ENCODE assay signal across 21 cellular contexts in genomic region chr13:35732565-35732964, GRCh38.
"Had no signal": no experiment of that assay in that cellular context is flagged by ENCODE, and none has a peak within 500 bp of the region (broad histone marks: within the 10 kb centered on the region; RNA-seq: fewer than 3 reads in every experiment).

No MANE protein-coding gene starts in this region.

- ATAC-seq: esophagus mucosa; foreskin keratinocyte; natural killer cell; stimulated activated naive B cell treated with anti-CD40 and anti-IgM and Interleukin-4, amounts not matched to agents 10 μg/mL and 1 μg/mL and 100 μg/mL, for 72 hours had no signal

- H3K9me3 Mint-ChIP-seq: natural killer cell; stimulated activated naive B cell treated with anti-CD40 and anti-IgM and Interleukin-4, amounts not matched to agents 10 μg/mL and 1 μg/mL and 100 μg/mL, for 72 hours; stimulated activated naive CD8-positive, alpha-beta T cell treated with anti-CD3 and anti-CD28 coated beads, Interleukin-15, Interleukin-2, amounts not matched to agents 100 ng/mL and 50 ng/mL, for 24 hours had no signal

- H3K4me3 Mint-ChIP-seq: memory B cell; natural killer cell; stimulated activated naive B cell treated with anti-CD40 and anti-IgM and Interleukin-4, amounts not matched to agents 10 μg/mL and 1 μg/mL and 100 μg/mL, for 72 hours; stimulated activated naive CD8-positive, alpha-beta T cell treated with anti-CD3 and anti-CD28 coated beads, Interleukin-15, Interleukin-2, amounts not matched to agents 100 ng/mL and 50 ng/mL, for 24 hours had no signal

- H3K4me3 ChIP-seq: cardiac muscle cell, coronary artery, hepatocyte, lung, prostate gland, skin epidermis, spleen, suprapubic skin, vagina had no signal

- H3K4me1 Mint-ChIP-seq: memory B cell; stimulated activated naive B cell treated with anti-CD40 and anti-IgM and Interleukin-4, amounts not matched to agents 10 μg/mL and 1 μg/mL and 100 μg/mL, for 72 hours had no signal

- DNase-seq: effector CD4-positive, alpha-beta T cell; foreskin keratinocyte; kidney; natural killer cell; occipital lobe; spleen; stimulated activated CD4-positive, alpha-beta T cell treated with anti-CD3 and anti-CD28 coated beads, Interleukin-15, amount 100 ng/mL, for 24 hours; stimulated activated CD4-positive, alpha-beta T cell treated with anti-CD3 and anti-CD28 coated beads, Interleukin-2, amount 100 ng/mL, for 48 hours; stimulated activated naive B cell treated with anti-CD40 and anti-IgM and Interleukin-4, amounts not matched to agents 10 μg/mL and 1 μg/mL and 100 μg/mL, for 72 hours had no signal

- H3K36me3 Mint-ChIP-seq: memory B cell; natural killer cell; stimulated activated naive B cell treated with anti-CD40 and anti-IgM and Interleukin-4, amounts not matched to agents 10 μg/mL and 1 μg/mL and 100 μg/mL, for 72 hours had no signal

- H3K36me3 ChIP-seq: cardiac muscle cell, prostate gland, spleen, suprapubic skin, vagina had no signal

- H3K27me3 Mint-ChIP-seq: stimulated activated naive B cell treated with anti-CD40 and anti-IgM and Interleukin-4, amounts not matched to agents 10 μg/mL and 1 μg/mL and 100 μg/mL, for 72 hours; stimulated activated naive CD8-positive, alpha-beta T cell treated with anti-CD3 and anti-CD28 coated beads, Interleukin-15, Interleukin-2, amounts not matched to agents 100 ng/mL and 50 ng/mL, for 24 hours had no signal

- H3K27ac Mint-ChIP-seq: memory B cell; natural killer cell; stimulated activated naive B cell treated with anti-CD40 and anti-IgM and Interleukin-4, amounts not matched to agents 10 μg/mL and 1 μg/mL and 100 μg/mL, for 72 hours; stimulated activated naive CD8-positive, alpha-beta T cell treated with anti-CD3 and anti-CD28 coated beads, Interleukin-15, Interleukin-2, amounts not matched to agents 100 ng/mL and 50 ng/mL, for 24 hours had no signal

- H3K27ac ChIP-seq: cardiac muscle cell, coronary artery, epithelial cell of prostate, foreskin keratinocyte, hepatocyte, prostate gland, skin epidermis, suprapubic skin, vagina had no signal

- H3K4me1 ChIP-seq: foreskin keratinocyte, prostate gland, suprapubic skin had no signal

- H3K9me3 ChIP-seq: prostate gland, spleen, suprapubic skin, vagina had no signal

- H3K27me3 ChIP-seq: cardiac muscle cell, foreskin keratinocyte, hepatocyte, spleen, suprapubic skin, vagina had no signal
